Comparison of ENCODE assay signal across 35 cellular contexts in the genomic region with DNA sequence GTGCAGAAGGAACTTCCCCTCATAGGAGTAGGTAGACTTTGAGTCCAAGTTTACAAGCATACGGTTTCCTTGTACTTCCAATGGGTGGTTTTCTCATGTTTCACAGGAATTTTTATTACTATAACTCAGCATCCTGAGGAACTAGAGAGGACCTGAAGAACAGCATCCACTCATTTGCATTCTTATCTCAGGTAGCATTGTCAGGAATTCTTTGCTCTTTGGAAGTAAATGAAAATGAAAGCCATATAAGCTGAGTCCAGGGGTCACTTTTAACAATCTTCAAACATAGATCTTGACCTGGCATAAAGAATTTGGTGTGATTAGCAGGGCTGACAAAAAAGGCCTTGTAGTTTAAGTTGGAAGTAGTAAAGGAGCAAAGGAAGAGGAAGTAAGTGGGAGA. TPM values are rescaled to one million over a fixed set of nuclear protein-coding genes. Genes with fewer than 3 reads are reported as not detected.
"Had no signal": no experiment of that assay in that cellular context is flagged by ENCODE, and none has a peak within 500 bp of the region (broad histone marks: within the 10 kb centered on the region; RNA-seq: fewer than 3 reads in every experiment).

No MANE protein-coding gene starts in this region.

- H3K36me3 ChIP-seq: brain microvascular endothelial cell, colonic mucosa, gastroesophageal sphincter, heart right ventricle had no signal

- H3K9me3 Mint-ChIP-seq: activated CD4-positive, alpha-beta memory T cell treated with anti-CD3 and anti-CD28 coated beads, Interleukin-2, amount 10 ng/mL, durations not matched to agents 7 days and 5 days; activated CD4-positive, alpha-beta T cell treated with anti-CD3 and anti-CD28 coated beads, Interleukin-2, amount 10 ng/mL, durations not matched to agents 7 days and 5 days; activated T-cell treated with anti-CD3 and anti-CD28 coated beads, Interleukin-2, amount 50 U/mL, for 4 hours; activated T-helper 17 cell treated with anti-CD3 and anti-CD28 coated beads, Interleukin-2, amount 50 U/mL, for 72 hours; central memory CD8-positive, alpha-beta T cell; T-helper 2 cell treated with Interferon-gamma antibody and Interleukin-4, amounts not matched to agents 5 μg/mL and 100 μg/mL, for 36 hours; WTC11 had no signal

- H3K4me1 ChIP-seq: colonic mucosa, esophagus squamous epithelium, gastroesophageal sphincter, heart right ventricle had no signal

- H3K27me3 ChIP-seq: brain microvascular endothelial cell, colonic mucosa, esophagus squamous epithelium, gastroesophageal sphincter, heart right ventricle had no signal

- H3K9me3 ChIP-seq: colonic mucosa, esophagus squamous epithelium, gastroesophageal sphincter, heart right ventricle had no signal

- H3K4me1 Mint-ChIP-seq: activated CD4-positive, alpha-beta memory T cell treated with anti-CD3 and anti-CD28 coated beads, Interleukin-2, amount 10 ng/mL, durations not matched to agents 7 days and 5 days; activated CD4-positive, alpha-beta T cell treated with anti-CD3 and anti-CD28 coated beads, Interleukin-2, amount 10 ng/mL, durations not matched to agents 7 days and 5 days; activated T-helper 17 cell treated with anti-CD3 and anti-CD28 coated beads, Interleukin-2, amount 50 U/mL, for 72 hours; central memory CD8-positive, alpha-beta T cell; T-helper 17 cell; WTC11 had no signal

- H3K27me3 Mint-ChIP-seq: activated naive CD8-positive, alpha-beta T cell; T-helper 17 cell had no signal

- H3K36me3 Mint-ChIP-seq: activated naive CD8-positive, alpha-beta T cell; WTC11 had no signal

- H3K4me3 Mint-ChIP-seq: activated CD4-positive, alpha-beta memory T cell treated with anti-CD3 and anti-CD28 coated beads, Interleukin-2, amount 10 ng/mL, durations not matched to agents 7 days and 5 days; activated CD4-positive, alpha-beta T cell treated with anti-CD3 and anti-CD28 coated beads, Interleukin-2, amount 10 ng/mL, durations not matched to agents 7 days and 5 days; activated naive CD8-positive, alpha-beta T cell; activated T-cell treated with anti-CD3 and anti-CD28 coated beads, Interleukin-2, amount 50 U/mL, for 4 hours; activated T-helper 17 cell treated with anti-CD3 and anti-CD28 coated beads, Interleukin-2, amount 50 U/mL, for 72 hours; central memory CD8-positive, alpha-beta T cell; T-helper 17 cell; T-helper 2 cell treated with Interferon-gamma antibody and Interleukin-4, amounts not matched to agents 5 μg/mL and 100 μg/mL, for 36 hours; WTC11 had no signal

- H3K27ac Mint-ChIP-seq: activated CD4-positive, alpha-beta memory T cell treated with anti-CD3 and anti-CD28 coated beads, Interleukin-2, amount 10 ng/mL, durations not matched to agents 7 days and 5 days; activated CD4-positive, alpha-beta T cell treated with anti-CD3 and anti-CD28 coated beads, Interleukin-2, amount 10 ng/mL, durations not matched to agents 7 days and 5 days; activated naive CD8-positive, alpha-beta T cell; activated T-helper 17 cell treated with anti-CD3 and anti-CD28 coated beads, Interleukin-2, amount 50 U/mL, for 72 hours; T-helper 17 cell; T-helper 2 cell treated with Interferon-gamma antibody and Interleukin-4, amounts not matched to agents 5 μg/mL and 100 μg/mL, for 36 hours; WTC11 had no signal

- H3K4me3 ChIP-seq: colonic mucosa, esophagus squamous epithelium, gastroesophageal sphincter, heart right ventricle had no signal

- H3K27ac ChIP-seq: brain microvascular endothelial cell, colonic mucosa, epithelial cell of prostate, esophagus squamous epithelium, gastroesophageal sphincter, heart right ventricle, VCaP had no signal

- ATAC-seq: activated T-cell treated with anti-CD3 and anti-CD28 coated beads, Interleukin-2, amount 50 U/mL, for 4 hours; activated T-helper 17 cell treated with anti-CD3 and anti-CD28 coated beads, Interleukin-2, amount 50 U/mL, for 72 hours; gastroesophageal sphincter; heart right ventricle; T-helper 17 cell; WTC11 had no signal

- DNase-seq: activated CD4-positive, alpha-beta memory T cell treated with anti-CD3 and anti-CD28 coated beads, Interleukin-2, amount 10 ng/mL, durations not matched to agents 7 days and 5 days; activated CD4-positive, alpha-beta T cell treated with anti-CD3 and anti-CD28 coated beads for 1 hour; activated CD4-positive, alpha-beta T cell treated with anti-CD3 and anti-CD28 coated beads for 4 hours; activated CD4-positive, alpha-beta T cell treated with anti-CD3 and anti-CD28 coated beads, Interleukin-2, amount 10 ng/mL, durations not matched to agents 7 days and 5 days; activated CD4-positive, alpha-beta T cell treated with anti-CD3 and anti-CD28 coated beads, Interleukin-2, amount 50 U/mL, for 4 hours; activated effector memory CD4-positive, alpha-beta T cell treated with Interleukin-2 at 50 U/mL for 16 hours; activated gamma-delta T cell treated with Interleukin-2 at 50 U/mL for 16 hours; activated naive CD4-positive, alpha-beta T cell treated with anti-CD3 and anti-CD28 coated beads, Interleukin-2, amount 50 U/mL, for 16 hours; activated naive CD4-positive, alpha-beta T cell treated with Interleukin-2 at 50 U/mL for 16 hours; activated T-cell treated with anti-CD3 and anti-CD28 coated beads, Interleukin-2, amount 50 U/mL, for 4 hours; amniotic stem cell; anterior cingulate cortex; brain microvascular endothelial cell; colonic mucosa; effector CD8-positive, alpha-beta T cell; esophagus squamous epithelium; foreskin melanocyte; heart right ventricle; T-helper 1 cell; T-helper 17 cell had no signal

RNA-seq across cellular contexts. Expression of a gene that starts 34.4 kb away (rescaled TPM):
- total RNA-seq: activated CD4-positive, alpha-beta memory T cell treated with anti-CD3 and anti-CD28 coated beads, Interleukin-2, amount 10 ng/mL, durations not matched to agents 7 days and 5 days; activated CD4-positive, alpha-beta T cell treated with anti-CD3 and anti-CD28 coated beads, Interleukin-2, amount 10 ng/mL, durations not matched to agents 7 days and 5 days; activated T-helper 17 cell treated with anti-CD3 and anti-CD28 coated beads, Interleukin-2, amount 50 U/mL, for 72 hours; astrocyte; cerebellum; dermis microvascular lymphatic vessel endothelial cell; endothelial cell of umbilical vein; fibroblast of lung; fibroblast of villous mesenchyme; glomerular endothelial cell; T-helper 17 cell; WTC11 had no signal
- polyA plus RNA-seq: endothelial cell of umbilical vein, fibroblast of lung had no signal
